In the genomic region with DNA sequence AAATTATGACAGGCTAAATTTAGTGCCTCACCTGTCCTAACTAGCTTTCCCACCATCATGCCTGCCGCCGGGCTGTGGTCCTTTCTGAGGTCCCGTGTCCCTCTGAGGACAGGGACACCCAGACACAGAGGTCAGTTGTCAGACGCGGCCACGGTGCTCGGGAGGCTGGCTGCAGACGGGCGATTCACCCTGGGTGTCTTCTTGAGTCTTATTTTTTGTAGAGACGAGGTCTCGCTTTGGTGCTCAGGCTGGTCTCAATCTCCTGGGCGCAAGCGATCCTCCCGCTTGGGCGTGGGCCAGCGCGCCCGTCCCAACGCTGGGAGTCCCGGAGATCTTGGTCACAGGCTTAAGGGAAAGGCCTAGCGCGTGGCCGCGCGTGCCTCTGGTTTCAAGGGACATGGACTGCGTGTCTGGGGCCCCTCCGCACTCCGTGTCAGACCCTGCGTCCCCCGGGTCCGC, we compare ENCODE assay signal across 8 cellular contexts. TPM values are rescaled to one million over a fixed set of nuclear protein-coding genes. Genes with fewer than 3 reads are reported as not detected.
DNase-seq lines count a peak whose midpoint lies in the region; ATAC-seq and TF ChIP-seq lines count a peak whose summit lies in the region.

No MANE protein-coding gene starts in this region.

- WGBS in ovary, 3 donors: 7 to 14% (median 7%) methylated on average over 20 to 31 of the region's 31 CpGs

- no peak for TF ChIP-seq EP300 in ovary (IDR thresholded peaks at IDR 0.05)

- peak; percentile 37 for DNase-seq in activated CD4-positive, CD25-positive, alpha-beta regulatory T cell treated with anti-CD3 and anti-CD28 coated beads, Interleukin-2, amount 50 U/mL, for 72 hours
- DNase-seq in T1000 (lab: John Stamatoyannopoulos, UW) (peak; percentile 46), fibroblast of the aortic adventitia (ENCODE audit: low read depth) (no peak), ovary (peak; percentile 52 to 72 (median 60)), HPDE6-E6E7 (ENCODE audit: extremely low spot score) (no peak), kidney glomerular epithelial cell (lab: John Stamatoyannopoulos, UW) (no peak)

- no peak for ATAC-seq in activated CD4-positive, CD25-positive, alpha-beta regulatory T cell treated with anti-CD3 and anti-CD28 coated beads, Interleukin-2, amount 50 U/mL, for 24 hours
- ATAC-seq in HG03196 (IDR thresholded peaks at IDR 0.05; ENCODE audit: unreplicated experiment): no peak

- intact Hi-C loops in ovary (cut with DNase I): no loop called here

- H3K27ac ChIP-seq in ovary: peak overlapping the region; percentile 65 to 88

- H3K27me3 ChIP-seq in ovary: no peaks in the 10 kb centered on the region

- TF ChIP-seq POLR2A in ovary (IDR thresholded peaks at IDR 0.05): no peak

- no peaks in the 10 kb centered on the region for H3K9me3 ChIP-seq in ovary

- peaks cover 9% of the 10 kb centered on the region for H3K4me1 ChIP-seq in ovary (ENCODE audit: insufficient read depth)

- peak overlapping the region; percentile 77 for H3K4me3 ChIP-seq in fibroblast of the aortic adventitia (ENCODE audit: low read depth, low read length)
- H3K4me3 ChIP-seq in ovary: peak overlapping the region; percentile 58

- TF ChIP-seq CTCF in fibroblast of the aortic adventitia (IDR thresholded peaks at IDR 0.05; ENCODE audit: insufficient read depth, low read length) (no peak), ovary (IDR thresholded peaks at IDR 0.05) (no peak)

- no peaks in the 10 kb centered on the region for H3K36me3 ChIP-seq in ovary

RNA-seq across cellular contexts. Expression of a gene that starts 0.8 kb away (rescaled TPM):
- total RNA-seq in fibroblast of the aortic adventitia (ENCODE audit: low replicate concordance) (14.7 and 24.4 TPM in 2 replicates), ovary (10 to 100 TPM; 35.9 to 58.1 (median 38.1) TPM)
- polyA plus RNA-seq in ovary: 10 to 100 TPM; 18.0 to 40.1 TPM

RNA-seq across cellular contexts. Expression of a gene that starts 23.0 kb away (rescaled TPM):
- 6.1 and 8.1 TPM in 2 replicates for total RNA-seq in fibroblast of the aortic adventitia (ENCODE audit: low replicate concordance)
- 10 to 100 TPM; 10.2 to 23.7 (median 15.1) TPM for total RNA-seq in ovary
- polyA plus RNA-seq in ovary: 10 to 100 TPM in 1 of 2 donors, 1 to 10 TPM in 1; 2.1 to 13.0 TPM

RNA-seq across cellular contexts. Expression of a gene that starts 27.7 kb away (rescaled TPM):
- 35.8 and 75.8 TPM in 2 replicates for total RNA-seq in fibroblast of the aortic adventitia (ENCODE audit: low replicate concordance)
- 100 to 1,000 TPM in 3 of 7 donors, 10 to 100 TPM in 4; 48.8 to 133 (median 93.4) TPM for total RNA-seq in ovary
- 100 to 1,000 TPM in 1 of 2 donors, 10 to 100 TPM in 1; 72.9 to 117 TPM for polyA plus RNA-seq in ovary

RNA-seq across cellular contexts. Expression of a gene that starts 42.9 kb away (rescaled TPM):
- total RNA-seq in fibroblast of the aortic adventitia (ENCODE audit: low replicate concordance) (25.2 and 51.2 TPM in 2 replicates), ovary (10 to 100 TPM; 13.0 to 39.8 (median 23.2) TPM)
- 10 to 100 TPM; 13.9 to 17.9 TPM for polyA plus RNA-seq in ovary

RNA-seq across cellular contexts. Expression of a gene that starts 54.3 kb away (rescaled TPM):
- total RNA-seq in fibroblast of the aortic adventitia (ENCODE audit: low replicate concordance) (49.3 and 83.6 TPM in 2 replicates), ovary (10 to 100 TPM; 38.9 to 57.7 (median 40.9) TPM)
- polyA plus RNA-seq in ovary: 10 to 100 TPM; 28.4 to 53.0 TPM

Comparison
In these comparisons a context has a peak if more than half of its experiments do, and no peak if none do; other contexts are left out.
1. DNase-seq: peak in activated CD4-positive, CD25-positive, alpha-beta regulatory T cell treated with anti-CD3 and anti-CD28 coated beads, Interleukin-2, amount 50 U/mL, for 72 hours (single experiment), T1000 (single experiment) and ovary (5 of 5); none in fibroblast of the aortic adventitia (single experiment), HPDE6-E6E7 (single experiment) and kidney glomerular epithelial cell (single experiment).